Comparison of ENCODE assay signal across 14 cellular contexts in genomic region chr1:245788269-245788668, GRCh38.
DNase-seq lines count a peak whose midpoint lies in the region; ATAC-seq and TF ChIP-seq lines count a peak whose summit lies in the region.
"Had no signal": no experiment of that assay in that cellular context is flagged by ENCODE, and none has a peak within 500 bp of the region (broad histone marks: within the 10 kb centered on the region; RNA-seq: fewer than 3 reads in every experiment).

No MANE protein-coding gene starts in this region.

- POLR2A ChIA-PET in AG04449 (lab: Yijun Ruan, JAX), result interaction anchor here (0.9 to 1.5 kb wide), 2 partner anchors 16 to 35 kb away, joined by 3 to 5 read pairs; no protein-coding TSS in a partner anchor

- in situ Hi-C loops in astrocyte of the cerebellum (cut with HindIII; ENCODE audit: low sequenced_read_pairs), result no loop called here

- ATAC-seq in HG03159 (IDR thresholded peaks at IDR 0.05; ENCODE audit: unreplicated experiment), result no peak
- no peak for ATAC-seq in HG02981 (IDR thresholded peaks at IDR 0.05; ENCODE audit: unreplicated experiment)
- ATAC-seq: stimulated activated effector memory CD8-positive, alpha-beta T cell treated with anti-CD3 and anti-CD28 coated beads, Interleukin-12 subunit alpha, Interleukin-12 subunit beta, amount 100 ng/mL, for 72 hours had no signal

- CTCF ChIA-PET in AG04449 (lab: Yijun Ruan, JAX), result interaction anchor here (1.5 kb wide), 2 partner anchors 23 to 215 kb away, joined by 3 read pairs; no protein-coding TSS in a partner anchor

- H3K4me3 ChIP-seq in AG04449 (ENCODE audit: low read depth, low read length) (no peak overlapping the region; the same call in 1 of the 2 replicates), HFF-Myc (replicated peaks; ENCODE audit: low read depth, low read length) (no peak overlapping the region), astrocyte of the cerebellum (ENCODE audit: low read depth, low read length) (no peak overlapping the region)
- H3K4me3 ChIP-seq: BLaER1 treated with 17β-estradiol and CSF1 and Interleukin-3, amounts not matched to agents 10 nM and 100 nM had no signal

- DNase-seq in AG04449 (ENCODE audit: low read depth, low spot score) (peak; percentile 84), HFF-Myc (ENCODE audit: extremely low read depth, low read depth) (peak; percentile 91), astrocyte of the cerebellum (ENCODE audit: low read depth) (peak; percentile 94), iris pigment epithelial cell (ENCODE audit: low read depth) (peak; percentile 97), T-helper 2 cell (no peak), hypothalamus (lab: John Stamatoyannopoulos, UW) (no peak)
- DNase-seq: activated CD4-positive, alpha-beta memory T cell treated with anti-CD3 and anti-CD28 coated beads for 36 hours; activated naive CD4-positive, alpha-beta T cell; naive B cell; NCI-H1417 treated with DMSO at 0.1 percent for 48 hours had no signal

- no peak for TF ChIP-seq CTCF in AG04449 (IDR thresholded peaks at IDR 0.05; ENCODE audit: insufficient read depth, low read length, missing control alignments)
- no peak for TF ChIP-seq CTCF in HFF-Myc (IDR thresholded peaks at IDR 0.05; ENCODE audit: low read depth, low read length, missing control alignments)
- no peak for TF ChIP-seq CTCF in astrocyte of the cerebellum (IDR thresholded peaks at IDR 0.05; ENCODE audit: low read depth, low read length, missing control alignments)

Comparison
In these comparisons a context has a peak if more than half of its experiments do, and no peak if none do; other contexts are left out.
1. DNase-seq: peak in AG04449 (single experiment), HFF-Myc (single experiment), astrocyte of the cerebellum (single experiment) and iris pigment epithelial cell (single experiment); none in T-helper 2 cell (0 of 5) and hypothalamus (0 of 51).